In genomic region chr3:193068365-193068764, GRCh38 we compare ENCODE assay signal across 24 cellular contexts.
"Had no signal": no experiment of that assay in that cellular context is flagged by ENCODE, and none has a peak within 500 bp of the region (broad histone marks: within the 10 kb centered on the region; RNA-seq: fewer than 3 reads in every experiment).

No MANE protein-coding gene starts in this region.

- DNase-seq: stimulated activated CD4-positive, alpha-beta T cell treated with anti-CD3 and anti-CD28 coated beads, Interleukin-2, amount 100 ng/mL, for 48 hours; stimulated activated CD4-positive, alpha-beta T cell treated with anti-CD3 and anti-CD28 coated beads, Interleukin-4, amount 100 ng/mL, for 1 hour; stimulated activated CD4-positive, alpha-beta T cell treated with anti-CD3 and anti-CD28 coated beads, Interleukin-4, amount 100 ng/mL, for 24 hours; stimulated activated CD4-positive, alpha-beta T cell treated with anti-CD3 and anti-CD28 coated beads, Interleukin-4, amount 100 ng/mL, for 4 hours; stimulated activated CD8-positive, alpha-beta memory T cell treated with anti-CD3 and anti-CD28 coated beads, Interleukin-4, amount 100 ng/mL, for 48 hours; stimulated activated naive B cell treated with anti-CD40 and anti-IgM and Interleukin-4, amounts not matched to agents 10 μg/mL and 1 μg/mL and 100 μg/mL, for 72 hours; stimulated activated naive CD4-positive, alpha-beta T cell; stimulated activated naive CD4-positive, alpha-beta T cell treated with Interleukin-2 at 50 U/mL for 16 hours; stimulated activated naive CD8-positive, alpha-beta T cell treated with anti-CD3 and anti-CD28 coated beads, Interleukin-15, amount 100 ng/mL, for 72 hours; stimulated activated naive CD8-positive, alpha-beta T cell treated with anti-CD3 and anti-CD28 coated beads, Interleukin-15, Interleukin-2, amounts not matched to agents 100 U/mL and 50 U/mL, for 24 hours; stomach; substantia nigra; testis; thyroid gland; tibial artery; transverse colon; trophoblast cell; upper lobe of left lung; upper lobe of right lung; uterus had no signal

- H3K36me3 ChIP-seq: stomach, suprapubic skin, thoracic aorta, thyroid gland, tibial artery, tibial nerve, transverse colon, upper lobe of left lung, upper lobe of right lung, uterus, vagina had no signal

- H3K4me3 ChIP-seq: stomach, suprapubic skin, testis, thoracic aorta, thyroid gland, tibial artery, tibial nerve, transverse colon, upper lobe of left lung, upper lobe of right lung, uterus, vagina had no signal

- H3K4me1 ChIP-seq: stomach, suprapubic skin, testis, thyroid gland, tibial artery, tibial nerve, transverse colon, upper lobe of left lung, upper lobe of right lung, uterus, vagina had no signal

- H3K27ac ChIP-seq: stomach, suprapubic skin, testis, thoracic aorta, thyroid gland, tibial artery, tibial nerve, transverse colon, upper lobe of left lung, upper lobe of right lung, uterus, vagina had no signal

- H3K9me3 ChIP-seq: stomach, suprapubic skin, testis, thoracic aorta, thyroid gland, tibial artery, transverse colon, upper lobe of left lung, upper lobe of right lung, uterus, vagina had no signal
